Comparison of ENCODE assay signal across 35 cellular contexts in genomic region chr17:60410001-60410400, GRCh38. TPM values are rescaled to one million over a fixed set of nuclear protein-coding genes. Genes with fewer than 3 reads are reported as not detected.
"Had no signal": no experiment of that assay in that cellular context is flagged by ENCODE, and none has a peak within 500 bp of the region (broad histone marks: within the 10 kb centered on the region; RNA-seq: fewer than 3 reads in every experiment).

No MANE protein-coding gene starts in this region.

- H3K4me3 Mint-ChIP-seq: activated CD4-positive, alpha-beta memory T cell treated with anti-CD3 and anti-CD28 coated beads for 36 hours; activated CD4-positive, alpha-beta T cell treated with anti-CD3 and anti-CD28 coated beads for 36 hours; activated CD4-positive, alpha-beta T cell treated with anti-CD3 and anti-CD28 coated beads, Interleukin-2, amount 10 ng/mL, durations not matched to agents 24 days and 14 days; activated CD8-positive, alpha-beta memory T cell treated with anti-CD3 and anti-CD28 coated beads, Interleukin-2, amount 10 ng/mL, durations not matched to agents 7 days and 5 days; activated CD8-positive, alpha-beta T cell treated with anti-CD3 and anti-CD28 coated beads, Interleukin-2, amount 10 ng/mL, durations not matched to agents 7 days and 5 days; activated naive CD4-positive, alpha-beta T cell treated with anti-CD3 and anti-CD28 coated beads for 36 hours; activated naive CD4-positive, alpha-beta T cell treated with anti-CD3 and anti-CD28 coated beads, Interleukin-2, amount 50 U/mL, for 24 hours; activated naive CD8-positive, alpha-beta T cell treated with anti-CD3 and anti-CD28 coated beads for 36 hours; activated naive CD8-positive, alpha-beta T cell treated with anti-CD3 and anti-CD28 coated beads, Interleukin-2, amount 50 U/mL, for 24 hours; activated T-helper 1 cell treated with anti-CD3 and anti-CD28 coated beads, Interleukin-12 subunit alpha, Interleukin-12 subunit beta, Interleukin-2, Interleukin-4 antibody, amounts not matched to agents 30 ng/mL and 10 ng/mL and 1 ng/mL, durations not matched to agents 14 hours and 24 hours and 36 hours had no signal

- H3K27me3 ChIP-seq: adrenal gland, body of pancreas, esophagus muscularis mucosa, foreskin keratinocyte, gastrocnemius medialis, heart left ventricle had no signal

- H3K36me3 ChIP-seq: adrenal gland, esophagus muscularis mucosa, gastrocnemius medialis, heart left ventricle had no signal

- H3K4me1 Mint-ChIP-seq: activated CD4-positive, alpha-beta T cell treated with anti-CD3 and anti-CD28 coated beads for 36 hours; activated CD4-positive, alpha-beta T cell treated with anti-CD3 and anti-CD28 coated beads, Interleukin-2, amount 10 ng/mL, durations not matched to agents 24 days and 14 days; activated CD8-positive, alpha-beta memory T cell treated with anti-CD3 and anti-CD28 coated beads, Interleukin-2, amount 10 ng/mL, durations not matched to agents 7 days and 5 days; activated naive CD4-positive, alpha-beta T cell treated with anti-CD3 and anti-CD28 coated beads, Interleukin-2, amount 50 U/mL, for 24 hours; activated naive CD8-positive, alpha-beta T cell treated with anti-CD3 and anti-CD28 coated beads for 36 hours; activated naive CD8-positive, alpha-beta T cell treated with anti-CD3 and anti-CD28 coated beads, Interleukin-2, amount 50 U/mL, for 24 hours had no signal

- H3K9me3 ChIP-seq: adrenal gland, body of pancreas, esophagus muscularis mucosa, gastrocnemius medialis, heart left ventricle had no signal

- H3K27ac Mint-ChIP-seq: activated CD4-positive, alpha-beta memory T cell treated with anti-CD3 and anti-CD28 coated beads for 36 hours; activated CD4-positive, alpha-beta T cell treated with anti-CD3 and anti-CD28 coated beads for 36 hours; activated CD4-positive, alpha-beta T cell treated with anti-CD3 and anti-CD28 coated beads, Interleukin-2, amount 10 ng/mL, durations not matched to agents 24 days and 14 days; activated CD8-positive, alpha-beta memory T cell treated with anti-CD3 and anti-CD28 coated beads, Interleukin-2, amount 10 ng/mL, durations not matched to agents 7 days and 5 days; activated CD8-positive, alpha-beta T cell treated with anti-CD3 and anti-CD28 coated beads, Interleukin-2, amount 10 ng/mL, durations not matched to agents 7 days and 5 days; activated naive CD4-positive, alpha-beta T cell treated with anti-CD3 and anti-CD28 coated beads for 36 hours; activated naive CD4-positive, alpha-beta T cell treated with anti-CD3 and anti-CD28 coated beads, Interleukin-2, amount 50 U/mL, for 24 hours; activated naive CD8-positive, alpha-beta T cell treated with anti-CD3 and anti-CD28 coated beads for 36 hours; activated naive CD8-positive, alpha-beta T cell treated with anti-CD3 and anti-CD28 coated beads, Interleukin-2, amount 50 U/mL, for 24 hours; activated T-helper 1 cell treated with anti-CD3 and anti-CD28 coated beads, Interleukin-12 subunit alpha, Interleukin-12 subunit beta, Interleukin-2, Interleukin-4 antibody, amounts not matched to agents 30 ng/mL and 10 ng/mL and 1 ng/mL, durations not matched to agents 14 hours and 24 hours and 36 hours; activated T-helper 2 cell treated with anti-CD3 and anti-CD28 coated beads, Interferon-gamma antibody, Interleukin-2, Interleukin-4, amounts not matched to agents 10 μg/mL and 5 μg/mL and 100 μg/mL, durations not matched to agents 14 hours and 24 hours and 36 hours had no signal

- DNase-seq: activated CD4-positive, alpha-beta memory T cell treated with anti-CD3 and anti-CD28 coated beads for 36 hours; activated CD4-positive, alpha-beta T cell treated with anti-CD3 and anti-CD28 coated beads for 36 hours; activated CD4-positive, alpha-beta T cell treated with anti-CD3 and anti-CD28 coated beads, Interleukin-2, amount 10 ng/mL, durations not matched to agents 24 days and 14 days; activated CD4-positive, CD25-positive, alpha-beta regulatory T cell; activated CD4-positive, CD25-positive, alpha-beta regulatory T cell treated with anti-CD3 and anti-CD28 coated beads, Interleukin-2, amount 50 U/mL, for 72 hours; activated CD8-positive, alpha-beta memory T cell treated with anti-CD3 and anti-CD28 coated beads, Interleukin-2, amount 10 ng/mL, durations not matched to agents 7 days and 5 days; activated CD8-positive, alpha-beta memory T cell treated with anti-CD3 and anti-CD28 coated beads, Interleukin-2, amount 50 U/mL, for 4 hours; activated CD8-positive, alpha-beta T cell treated with anti-CD3 and anti-CD28 coated beads, Interleukin-2, amount 10 ng/mL, durations not matched to agents 7 days and 5 days; activated effector memory CD4-positive, alpha-beta T cell treated with anti-CD3 and anti-CD28 coated beads, Interleukin-2, amount 50 U/mL, for 16 hours; activated naive CD4-positive, alpha-beta T cell treated with anti-CD3 and anti-CD28 coated beads for 36 hours; activated naive CD8-positive, alpha-beta T cell treated with anti-CD3 and anti-CD28 coated beads for 36 hours; activated naive CD8-positive, alpha-beta T cell treated with anti-CD3 and anti-CD28 coated beads, Interleukin-2, amount 50 U/mL, for 24 hours; activated T-cell treated with anti-CD3 and anti-CD28 coated beads, Interleukin-2, amount 50 U/mL, for 1 hour; activated T-cell treated with anti-CD3 and anti-CD28 coated beads, Interleukin-2, amount 50 U/mL, for 48 hours; adrenal gland; amygdala; aorta; body of pancreas; caudate nucleus; effector CD8-positive, alpha-beta T cell; erythroblast; foreskin keratinocyte; gastrocnemius medialis; glutamatergic neuron; heart left ventricle; T-helper 2 cell had no signal

- H3K4me3 ChIP-seq: adrenal gland, body of pancreas, esophagus muscularis mucosa, gastrocnemius medialis, heart left ventricle had no signal

- H3K27me3 Mint-ChIP-seq: activated naive CD4-positive, alpha-beta T cell treated with anti-CD3 and anti-CD28 coated beads, Interleukin-2, amount 50 U/mL, for 24 hours; activated naive CD8-positive, alpha-beta T cell treated with anti-CD3 and anti-CD28 coated beads for 36 hours; activated naive CD8-positive, alpha-beta T cell treated with anti-CD3 and anti-CD28 coated beads, Interleukin-2, amount 50 U/mL, for 24 hours had no signal

- H3K27ac ChIP-seq: adrenal gland, body of pancreas, esophagus muscularis mucosa, foreskin keratinocyte, gastrocnemius medialis, heart left ventricle had no signal

- FAIRE-seq: colon, endometrium, endothelial cell of umbilical vein had no signal

- H3K4me1 ChIP-seq: adrenal gland, body of pancreas, esophagus muscularis mucosa, foreskin keratinocyte had no signal

- H3K36me3 Mint-ChIP-seq: activated CD4-positive, alpha-beta memory T cell treated with anti-CD3 and anti-CD28 coated beads for 36 hours; activated CD8-positive, alpha-beta memory T cell treated with anti-CD3 and anti-CD28 coated beads, Interleukin-2, amount 10 ng/mL, durations not matched to agents 7 days and 5 days; activated naive CD4-positive, alpha-beta T cell treated with anti-CD3 and anti-CD28 coated beads, Interleukin-2, amount 50 U/mL, for 24 hours; activated naive CD8-positive, alpha-beta T cell treated with anti-CD3 and anti-CD28 coated beads for 36 hours had no signal

- H3K9me3 Mint-ChIP-seq: activated CD4-positive, alpha-beta memory T cell treated with anti-CD3 and anti-CD28 coated beads for 36 hours; activated CD4-positive, alpha-beta T cell treated with anti-CD3 and anti-CD28 coated beads, Interleukin-2, amount 10 ng/mL, durations not matched to agents 24 days and 14 days; activated naive CD4-positive, alpha-beta T cell treated with anti-CD3 and anti-CD28 coated beads for 36 hours; activated naive CD4-positive, alpha-beta T cell treated with anti-CD3 and anti-CD28 coated beads, Interleukin-2, amount 50 U/mL, for 24 hours; activated naive CD8-positive, alpha-beta T cell treated with anti-CD3 and anti-CD28 coated beads for 36 hours; activated naive CD8-positive, alpha-beta T cell treated with anti-CD3 and anti-CD28 coated beads, Interleukin-2, amount 50 U/mL, for 24 hours; activated T-helper 1 cell treated with anti-CD3 and anti-CD28 coated beads, Interleukin-12 subunit alpha, Interleukin-12 subunit beta, Interleukin-2, Interleukin-4 antibody, amounts not matched to agents 30 ng/mL and 10 ng/mL and 1 ng/mL, durations not matched to agents 14 hours and 24 hours and 36 hours; activated T-helper 2 cell treated with anti-CD3 and anti-CD28 coated beads, Interferon-gamma antibody, Interleukin-2, Interleukin-4, amounts not matched to agents 10 μg/mL and 5 μg/mL and 100 μg/mL, durations not matched to agents 14 hours and 24 hours and 36 hours had no signal

- ATAC-seq: activated CD4-positive, alpha-beta T cell treated with anti-CD3 and anti-CD28 coated beads for 36 hours; activated CD8-positive, alpha-beta memory T cell treated with anti-CD3 and anti-CD28 coated beads, Interleukin-2, amount 10 ng/mL, durations not matched to agents 7 days and 5 days; activated CD8-positive, alpha-beta T cell treated with anti-CD3 and anti-CD28 coated beads, Interleukin-2, amount 10 ng/mL, durations not matched to agents 7 days and 5 days; activated naive CD8-positive, alpha-beta T cell treated with anti-CD3 and anti-CD28 coated beads, Interleukin-2, amount 50 U/mL, for 24 hours; body of pancreas; foreskin keratinocyte; gastrocnemius medialis; heart left ventricle had no signal

RNA-seq across cellular contexts. Expression of gene CHCT1, which starts 12.3 kb away (rescaled TPM):
- total RNA-seq: activated CD4-positive, alpha-beta memory T cell treated with anti-CD3 and anti-CD28 coated beads for 36 hours; activated CD4-positive, alpha-beta T cell treated with anti-CD3 and anti-CD28 coated beads, Interleukin-2, amount 10 ng/mL, durations not matched to agents 24 days and 14 days; activated CD8-positive, alpha-beta memory T cell treated with anti-CD3 and anti-CD28 coated beads for 36 hours; activated CD8-positive, alpha-beta memory T cell treated with anti-CD3 and anti-CD28 coated beads, Interleukin-2, amount 10 ng/mL, durations not matched to agents 7 days and 5 days; activated CD8-positive, alpha-beta T cell treated with anti-CD3 and anti-CD28 coated beads, Interleukin-2, amount 10 ng/mL, durations not matched to agents 7 days and 5 days; activated T-helper 1 cell treated with anti-CD3 and anti-CD28 coated beads, Interleukin-12 subunit alpha, Interleukin-12 subunit beta, Interleukin-2, Interleukin-4 antibody, amounts not matched to agents 30 ng/mL and 10 ng/mL and 1 ng/mL, durations not matched to agents 14 hours and 24 hours and 36 hours; aorta; body of pancreas; chondrocyte; endothelial cell of umbilical vein; esophagus muscularis mucosa; foreskin keratinocyte; gastrocnemius medialis had no signal
- polyA plus RNA-seq: aorta, endothelial cell of umbilical vein, foreskin keratinocyte, heart left ventricle had no signal
